Comparison of ENCODE assay signal across 1 cellular context in the genomic region with DNA sequence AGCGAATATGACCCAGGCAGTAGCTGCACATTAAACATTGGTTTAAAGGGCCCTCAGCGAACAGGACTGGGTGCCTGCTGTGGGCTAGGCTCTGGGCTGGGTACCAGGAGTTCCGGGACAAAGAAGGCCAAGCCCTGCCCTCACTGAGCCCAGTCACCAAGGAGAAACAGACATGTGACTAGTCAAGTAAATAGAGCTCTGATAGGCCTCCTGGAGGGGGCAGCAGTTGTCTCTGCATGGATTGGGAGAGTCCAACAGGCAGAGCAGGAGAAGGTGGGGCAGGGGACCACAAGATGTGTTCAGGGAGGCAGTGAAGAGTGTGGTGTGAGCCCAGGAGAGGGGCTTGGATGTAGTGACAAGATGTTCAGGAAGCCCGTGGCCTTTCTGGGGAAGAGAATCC.
TF ChIP-seq lines count a peak whose summit lies in the region.

No MANE protein-coding gene starts in this region.

TF ChIP-seq in SK-N-SH, 30 proteins besides CTCF, POLR2A, EP300 and RAD21 (continued from another document):
- TF ChIP-seq, protein P1, sequence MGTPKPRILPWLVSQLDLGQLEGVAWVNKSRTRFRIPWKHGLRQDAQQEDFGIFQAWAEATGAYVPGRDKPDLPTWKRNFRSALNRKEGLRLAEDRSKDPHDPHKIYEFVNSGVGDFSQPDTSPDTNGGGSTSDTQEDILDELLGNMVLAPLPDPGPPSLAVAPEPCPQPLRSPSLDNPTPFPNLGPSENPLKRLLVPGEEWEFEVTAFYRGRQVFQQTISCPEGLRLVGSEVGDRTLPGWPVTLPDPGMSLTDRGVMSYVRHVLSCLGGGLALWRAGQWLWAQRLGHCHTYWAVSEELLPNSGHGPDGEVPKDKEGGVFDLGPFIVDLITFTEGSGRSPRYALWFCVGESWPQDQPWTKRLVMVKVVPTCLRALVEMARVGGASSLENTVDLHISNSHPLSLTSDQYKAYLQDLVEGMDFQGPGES (IDR thresholded peaks at IDR 0.05; ENCODE audit: low read depth, low read length) = no peak
- TF ChIP-seq, protein P2, sequence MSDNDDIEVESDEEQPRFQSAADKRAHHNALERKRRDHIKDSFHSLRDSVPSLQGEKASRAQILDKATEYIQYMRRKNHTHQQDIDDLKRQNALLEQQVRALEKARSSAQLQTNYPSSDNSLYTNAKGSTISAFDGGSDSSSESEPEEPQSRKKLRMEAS (IDR thresholded peaks at IDR 0.05; ENCODE audit: low read depth) = 0 out of 2 replicates have a peak, but pooled peaks have one; percentile 52
TF ChIP-seq in SK-N-SH: peak in this region for 3.
